8 cellular contexts compared by ENCODE assay signal in the genomic region with DNA sequence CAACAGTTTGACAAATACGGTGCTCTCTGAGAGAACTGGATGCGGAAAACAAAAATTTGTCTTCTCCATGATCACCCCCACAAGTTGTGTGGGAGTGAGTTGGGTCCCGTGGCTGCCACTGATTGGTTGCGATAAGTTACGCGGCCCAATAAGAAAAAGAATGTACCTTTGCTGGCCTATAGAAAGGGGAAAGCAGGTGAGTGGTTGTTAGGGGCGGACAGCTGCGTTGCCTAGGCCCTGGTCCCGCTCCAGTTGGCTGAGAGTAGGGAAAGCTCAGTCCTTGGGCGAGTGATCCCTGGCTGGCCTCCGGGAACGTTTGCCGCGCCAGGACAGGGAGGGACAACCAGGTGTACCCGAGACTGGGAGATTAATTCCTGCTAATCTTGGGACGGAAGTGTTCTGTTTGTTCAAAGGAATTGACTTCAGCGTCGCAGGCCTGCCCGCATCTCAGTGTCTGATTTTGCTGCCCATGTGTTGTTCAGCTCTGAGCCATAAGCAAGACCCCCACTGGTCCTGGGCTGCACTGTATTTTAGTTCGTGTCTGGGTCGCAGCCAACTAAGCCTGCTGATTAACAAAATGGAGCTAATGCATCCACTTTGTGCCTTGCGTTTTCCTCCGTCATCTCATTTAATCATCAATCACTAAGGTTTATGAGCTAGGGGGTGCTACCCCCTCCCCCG. TPM values are rescaled to one million over a fixed set of nuclear protein-coding genes. Genes with fewer than 3 reads are reported as not detected.
DNase-seq lines count a peak whose midpoint lies in the region; ATAC-seq, FAIRE-seq and TF ChIP-seq lines count a peak whose summit lies in the region.

No MANE protein-coding gene starts in this region.

- peak overlapping the region; percentile 93 for H3K4me3 Mint-ChIP-seq in Caco-2 (ENCODE audit: unreplicated experiment)

- H3K36me3 ChIP-seq in Caco-2 (ENCODE audit: control insufficient read depth, insufficient read depth, low read length) (peaks cover 7% of the 10 kb centered on the region), mesodermal cell (ENCODE audit: control insufficient read depth, insufficient read depth, low read length) (peaks cover 30% of the 10 kb centered on the region)

- H3K36me3 Mint-ChIP-seq in Caco-2 (ENCODE audit: insufficient read depth, unreplicated experiment): peaks cover 42% of the 10 kb centered on the region

- H3K4me3 ChIP-seq in Caco-2 (ENCODE audit: low read depth, low read length): peak overlapping the region; percentile 99
- peak overlapping the region; percentile 99 for H3K4me3 ChIP-seq in mesodermal cell (ENCODE audit: extremely low read depth, insufficient read depth, low read length, poor library complexity, severe bottlenecking)

- peak overlapping the region; percentile 100 for H3K27ac Mint-ChIP-seq in Caco-2 (ENCODE audit: unreplicated experiment)

- TF ChIP-seq CTCF in Caco-2 (IDR thresholded peaks at IDR 0.05; ENCODE audit: insufficient read depth in 1 of 2, low read depth in 1 of 2, low read length in 1 of 2, severe bottlenecking in 1 of 2, unreplicated experiment in 1 of 2): no peak

- 0 out of 2 replicates have a peak, but pooled peaks cover 5% of the 10 kb centered on the region for H3K4me1 ChIP-seq in Caco-2
- H3K4me1 ChIP-seq in mesodermal cell (ENCODE audit: control insufficient read depth, insufficient read depth, low read length, poor library complexity, severe bottlenecking): peaks cover 9% of the 10 kb centered on the region

- FAIRE-seq in endometrium (lab: Jason Lieb, UNC): peak; percentile 88

- CTCF ChIA-PET in Caco-2 (lab: Charles Lee): interaction anchor here (0.8 to 2.5 kb wide), 12 partner anchors 12 to 213 kb away, joined by 3 to 22 read pairs (median 5); a partner anchor contains a TSS

- DNase-seq in Caco-2 (peak; percentile 94 to 96), HUDEP-2 (lab: John Stamatoyannopoulos, UW; ENCODE audit: unreplicated experiment in 76 of 76) (peak in 74 of 76 experiments; percentile 32 to 94 (median 84)), NOMO-1 treated with dmso at 0.1 percent for 144 hours (lab: John Stamatoyannopoulos, UW; ENCODE audit: unreplicated experiment) (peak; percentile 95)
- peak; percentile 78 for DNase-seq in activated CD8-positive, alpha-beta memory T cell treated with anti-CD3 and anti-CD28 coated beads, Interleukin-2, amount 50 U/mL, for 4 hours
- peak; percentile 62 to 73 for DNase-seq in stimulated activated CD8-positive, alpha-beta memory T cell treated with anti-CD3 and anti-CD28 coated beads, Interleukin-2, amount 100 ng/mL, for 1 hour (ENCODE audit: low read depth in 2 of 2)

- H3K9me3 ChIP-seq in Caco-2 (no peaks in the 10 kb centered on the region), mesodermal cell (ENCODE audit: control insufficient read depth, low read length) (no peaks in the 10 kb centered on the region)

- TSS peak; percentile 75 for BruUV-seq in Caco-2 (replicated peaks; lab: Mats Ljungman, UMichigan)

- POLR2A ChIA-PET in Caco-2 (lab: Charles Lee): interaction anchor here (0.5 to 2.7 kb wide), 20 partner anchors 10 to 949 kb away, joined by 3 to 48 read pairs (median 4); a partner anchor contains a TSS

- peak; percentile 58 for ATAC-seq in GM21390 (IDR thresholded peaks at IDR 0.05; ENCODE audit: unreplicated experiment)

- intact Hi-C loops in Caco-2 (cut with micrococcal nuclease; ENCODE audit: unreplicated experiment): loop anchor here (1.0 kb wide), 1 partner anchor 46 kb away; a partner anchor contains a TSS

- no peaks in the 10 kb centered on the region for H3K27me3 Mint-ChIP-seq in Caco-2 (ENCODE audit: insufficient read depth, unreplicated experiment)

- no peaks in the 10 kb centered on the region for H3K27me3 ChIP-seq in Caco-2 (replicated peaks; ENCODE audit: control insufficient read depth, insufficient read depth, low read length)

- H3K4me1 Mint-ChIP-seq in Caco-2 (ENCODE audit: low read depth, unreplicated experiment): peaks cover 8% of the 10 kb centered on the region

- no peaks in the 10 kb centered on the region for H3K9me3 Mint-ChIP-seq in Caco-2 (ENCODE audit: unreplicated experiment)

- H3K27ac ChIP-seq in mesodermal cell (ENCODE audit: low read depth, low read length, severe bottlenecking): peak overlapping the region; percentile 98

- WGBS in mesodermal cell (ENCODE audit: insufficient coverage in 2 of 2), 2 experiments: 8 to 10% methylated on average over 21 to 22 of the region's 24 CpGs

RNA-seq across cellular contexts. Expression of a gene that starts 0.8 kb away (rescaled TPM):
- 50.9 and 56.5 TPM in 2 replicates for total RNA-seq in Caco-2 (2022)
- polyA plus RNA-seq in mesodermal cell (2013, experiment 1 of 2): 39.7 TPM
- 33.4 TPM for polyA plus RNA-seq in mesodermal cell (2013, experiment 2 of 2)

RNA-seq across cellular contexts. Expression of a gene that starts 13.0 kb away (rescaled TPM):
- 89.2 and 95.1 TPM in 2 replicates for total RNA-seq in Caco-2 (2022)
- polyA plus RNA-seq in mesodermal cell (2013, experiment 1 of 2): 38.0 TPM
- polyA plus RNA-seq in mesodermal cell (2013, experiment 2 of 2): 31.1 TPM

RNA-seq across cellular contexts. Expression of a gene that starts 13.2 kb away (rescaled TPM):
- total RNA-seq in Caco-2 (2022): 918 and 972 TPM in 2 replicates
- polyA plus RNA-seq in mesodermal cell (2013, experiment 1 of 2): 921 TPM
- 789 TPM for polyA plus RNA-seq in mesodermal cell (2013, experiment 2 of 2)

RNA-seq across cellular contexts. Expression of a gene that starts 17.6 kb away (rescaled TPM):
- 12.2 and 14.7 TPM in 2 replicates for total RNA-seq in Caco-2 (2022)
- 7.3 TPM for polyA plus RNA-seq in mesodermal cell (2013, experiment 1 of 2)
- polyA plus RNA-seq in mesodermal cell (2013, experiment 2 of 2): 4.8 TPM

RNA-seq across cellular contexts. Expression of a gene that starts 23.4 kb away (rescaled TPM):
- 62.9 and 73.8 TPM in 2 replicates for total RNA-seq in Caco-2 (2022)
- 40.0 TPM for polyA plus RNA-seq in mesodermal cell (2013, experiment 1 of 2)
- polyA plus RNA-seq in mesodermal cell (2013, experiment 2 of 2): 40.8 TPM

Comparison
In these comparisons a context has a peak if more than half of its experiments do, and no peak if none do; other contexts are left out.
1. Peak in every context shown above with its lines: DNase-seq, ATAC-seq, H3K4me3 ChIP-seq and H3K27ac ChIP-seq.